Comparison of ENCODE assay signal across 28 cellular contexts in the genomic region with DNA sequence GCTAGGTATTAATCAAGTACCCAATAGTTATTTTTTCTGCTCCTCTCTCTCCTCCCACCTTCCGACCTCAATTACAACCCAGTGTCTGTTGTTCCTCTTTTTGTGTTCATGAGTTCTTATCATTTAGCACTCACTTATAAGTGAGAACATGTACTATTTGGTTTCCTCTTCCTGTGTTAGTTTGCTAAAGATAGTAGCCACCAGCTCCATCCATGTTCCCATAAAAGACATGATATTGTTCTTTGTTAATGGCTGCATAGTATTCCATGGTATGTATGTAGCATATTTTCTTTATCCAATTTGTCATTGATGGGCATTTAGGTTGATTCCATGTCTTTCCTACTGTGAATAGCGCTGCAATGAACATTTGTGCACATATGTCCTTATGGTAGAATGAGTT.
"Had no signal": no experiment of that assay in that cellular context is flagged by ENCODE, and none has a peak within 500 bp of the region (broad histone marks: within the 10 kb centered on the region; RNA-seq: fewer than 3 reads in every experiment).

No MANE protein-coding gene starts in this region.

- H3K36me3 Mint-ChIP-seq: activated CD4-positive, alpha-beta memory T cell treated with anti-CD3 and anti-CD28 coated beads for 36 hours had no signal

- H3K27ac ChIP-seq: brain microvascular endothelial cell, gastrocnemius medialis, pancreas, prostate gland, skin epidermis, thoracic aorta, WERI-Rb-1 had no signal

- ATAC-seq: effector memory CD8-positive, alpha-beta T cell; gastrocnemius medialis; left cardiac atrium; left ventricle myocardium superior; pancreas; sciatic nerve had no signal

- H3K4me3 Mint-ChIP-seq: activated CD4-positive, alpha-beta memory T cell treated with anti-CD3 and anti-CD28 coated beads for 36 hours; activated CD4-positive, alpha-beta T cell treated with anti-CD3 and anti-CD28 coated beads, Interleukin-2, amount 10 ng/mL, durations not matched to agents 24 days and 14 days; activated T-cell treated with anti-CD3 and anti-CD28 coated beads, Interleukin-2, amount 50 U/mL, for 24 hours; effector memory CD8-positive, alpha-beta T cell; nephron progenitor cell; stimulated activated naive CD8-positive, alpha-beta T cell treated with anti-CD3 and anti-CD28 coated beads, Interleukin-15, Interleukin-2, amounts not matched to agents 100 ng/mL and 50 ng/mL, for 24 hours had no signal

- H3K4me1 ChIP-seq: gastrocnemius medialis, pancreas, prostate gland had no signal

- H3K4me3 ChIP-seq: gastrocnemius medialis, pancreas, prostate gland, skin epidermis, thoracic aorta had no signal

- H3K4me1 Mint-ChIP-seq: activated CD4-positive, alpha-beta T cell treated with anti-CD3 and anti-CD28 coated beads, Interleukin-2, amount 10 ng/mL, durations not matched to agents 24 days and 14 days; nephron progenitor cell had no signal

- H3K27me3 Mint-ChIP-seq: activated CD4-positive, alpha-beta T cell treated with anti-CD3 and anti-CD28 coated beads, Interleukin-2, amount 10 ng/mL, durations not matched to agents 24 days and 14 days had no signal

- H3K27me3 ChIP-seq: brain microvascular endothelial cell, gastrocnemius medialis, pancreas had no signal

- H3K9me3 ChIP-seq: gastrocnemius medialis, pancreas, prostate gland, thoracic aorta had no signal

- H3K36me3 ChIP-seq: brain microvascular endothelial cell, gastrocnemius medialis, pancreas, prostate gland, thoracic aorta, WERI-Rb-1 had no signal

- H3K9me3 Mint-ChIP-seq: activated CD4-positive, alpha-beta memory T cell treated with anti-CD3 and anti-CD28 coated beads for 36 hours; activated CD4-positive, alpha-beta T cell treated with anti-CD3 and anti-CD28 coated beads, Interleukin-2, amount 10 ng/mL, durations not matched to agents 24 days and 14 days; effector memory CD8-positive, alpha-beta T cell had no signal

- DNase-seq: activated CD4-positive, alpha-beta memory T cell treated with anti-CD3 and anti-CD28 coated beads for 36 hours; activated CD4-positive, alpha-beta T cell treated with anti-CD3 and anti-CD28 coated beads, Interleukin-2, amount 10 ng/mL, durations not matched to agents 24 days and 14 days; activated CD4-positive, CD25-positive, alpha-beta regulatory T cell treated with anti-CD3 and anti-CD28 coated beads, Interleukin-2, amount 50 U/mL, for 72 hours; activated CD8-positive, alpha-beta memory T cell treated with anti-CD3 and anti-CD28 coated beads, Interleukin-2, amount 50 U/mL, for 48 hours; activated gamma-delta T cell; activated naive CD4-positive, alpha-beta T cell treated with anti-CD3 and anti-CD28 coated beads, Interleukin-2, amount 50 U/mL, for 16 hours; activated T-cell treated with anti-CD3 and anti-CD28 coated beads, Interleukin-2, amount 50 U/mL, for 24 hours; amniotic stem cell; brain microvascular endothelial cell; cortex of kidney; effector memory CD8-positive, alpha-beta T cell; erythroblast; gastrocnemius medialis; hippocampal formation; left cardiac atrium; left ventricle myocardium superior; nephron progenitor cell; pancreas; retina; stimulated activated CD4-positive, alpha-beta T cell treated with anti-CD3 and anti-CD28 coated beads, Interleukin-12 subunit alpha, Interleukin-12 subunit beta, amount 100 ng/mL, for 4 hours; stimulated activated CD4-positive, alpha-beta T cell treated with anti-CD3 and anti-CD28 coated beads, Interleukin-4, amount 100 ng/mL, for 1 hour; T-helper 2 cell; WERI-Rb-1 had no signal

- H3K27ac Mint-ChIP-seq: activated CD4-positive, alpha-beta memory T cell treated with anti-CD3 and anti-CD28 coated beads for 36 hours; activated CD4-positive, alpha-beta T cell treated with anti-CD3 and anti-CD28 coated beads, Interleukin-2, amount 10 ng/mL, durations not matched to agents 24 days and 14 days; activated T-cell treated with anti-CD3 and anti-CD28 coated beads, Interleukin-2, amount 50 U/mL, for 24 hours; effector memory CD8-positive, alpha-beta T cell; nephron progenitor cell; stimulated activated naive CD8-positive, alpha-beta T cell treated with anti-CD3 and anti-CD28 coated beads, Interleukin-15, Interleukin-2, amounts not matched to agents 100 ng/mL and 50 ng/mL, for 24 hours had no signal
